In the genomic region with DNA sequence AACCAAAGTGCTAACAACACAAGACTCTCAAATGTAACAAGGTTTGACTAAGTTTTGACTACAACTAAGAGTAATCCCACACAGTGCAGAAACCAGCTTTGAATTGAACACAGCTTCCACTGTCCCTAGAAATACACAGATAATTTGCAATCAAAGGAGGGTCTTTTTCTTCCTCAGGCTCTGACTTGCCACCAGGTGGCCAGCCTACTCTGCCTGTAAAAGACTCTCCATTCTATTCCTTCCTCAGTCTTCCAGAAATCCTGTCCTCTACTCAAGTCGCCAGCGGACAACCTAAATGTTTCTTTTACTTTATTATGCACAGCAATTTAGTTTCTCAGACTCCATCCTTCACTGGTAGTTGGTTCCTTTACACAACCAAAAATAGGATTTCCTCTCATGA, we compare ENCODE assay signal across 22 cellular contexts. TPM values are rescaled to one million over a fixed set of nuclear protein-coding genes. Genes with fewer than 3 reads are reported as not detected.
A peak's percentile ranks its signal among the peaks of the same experiment; 100 is the strongest.
DNase-seq lines count a peak whose midpoint lies in the region; ATAC-seq and TF ChIP-seq lines count a peak whose summit lies in the region.
"Had no signal": no experiment of that assay in that cellular context is flagged by ENCODE, and none has a peak within 500 bp of the region (broad histone marks: within the 10 kb centered on the region; RNA-seq: fewer than 3 reads in every experiment).

No MANE protein-coding gene starts in this region.

- no peak for TF ChIP-seq EP300 in sigmoid colon (IDR thresholded peaks at IDR 0.05)

- H3K4me1 Mint-ChIP-seq in glutamatergic neuron (ENCODE audit: low read depth, unreplicated experiment) = no peaks in the 10 kb centered on the region
- H3K4me1 Mint-ChIP-seq: activated CD4-positive, alpha-beta T cell treated with anti-CD3 and anti-CD28 coated beads, Interleukin-2, amount 10 ng/mL, durations not matched to agents 24 days and 14 days; central memory CD8-positive, alpha-beta T cell; IgD-negative memory B cell had no signal

- DNase-seq in NCI-H82 (lab: John Stamatoyannopoulos, UW) (peak; percentile 27), NCI-H82 treated with DMSO at 0.1 percent for 48 hours (lab: John Stamatoyannopoulos, UW; ENCODE audit: unreplicated experiment) (no peak), WERI-Rb-1 (peak; percentile 24), glutamatergic neuron (no peak), sigmoid colon (no peak), NCI-H146 treated with DMSO at 0.1 percent for 48 hours (lab: John Stamatoyannopoulos, UW; ENCODE audit: unreplicated experiment) (no peak), prostate gland (ENCODE audit: low spot score) (no peak), mucosa of descending colon (no peak)
- DNase-seq: activated CD4-positive, alpha-beta T cell treated with anti-CD3 and anti-CD28 coated beads, Interleukin-2, amount 10 ng/mL, durations not matched to agents 24 days and 14 days; activated CD8-positive, alpha-beta memory T cell treated with anti-CD3 and anti-CD28 coated beads, Interleukin-2, amount 50 U/mL, for 4 hours; activated gamma-delta T cell; adrenal gland; MV-4-11; NCI-H2029; NCI-H526 treated with DMSO at 0.1 percent for 48 hours had no signal

- H3K4me3 ChIP-seq in WERI-Rb-1 (ENCODE audit: low read depth, low read length) (no peak overlapping the region), sigmoid colon (no peak overlapping the region), prostate gland (no peak overlapping the region), mucosa of descending colon (no peak overlapping the region)
- H3K4me3 ChIP-seq: A549; adrenal gland; BLaER1 treated with 17β-estradiol and CSF1 and Interleukin-3, amounts not matched to agents 10 nM and 100 nM; hepatocyte had no signal

- H3K36me3 ChIP-seq in WERI-Rb-1 (no peaks in the 10 kb centered on the region), sigmoid colon (no peaks in the 10 kb centered on the region), prostate gland (no peaks in the 10 kb centered on the region), mucosa of descending colon (ENCODE audit: low read depth) (no peaks in the 10 kb centered on the region)
- H3K36me3 ChIP-seq: adrenal gland; BLaER1 treated with 17β-estradiol and CSF1 and Interleukin-3, amounts not matched to agents 10 nM and 100 nM had no signal

- H3K27ac ChIP-seq in WERI-Rb-1 (no peak overlapping the region), sigmoid colon (no peak overlapping the region), prostate gland (no peak overlapping the region)
- H3K27ac ChIP-seq: A549; adrenal gland; BLaER1 treated with 17β-estradiol and CSF1 and Interleukin-3, amounts not matched to agents 10 nM and 100 nM; hepatocyte; HL-60 had no signal

- H3K4me1 ChIP-seq in sigmoid colon (peaks cover 0 to 13% (median 9%) of the 10 kb centered on the region in 4 donors), prostate gland (replicated peaks) (peaks cover 2% of the 10 kb centered on the region), mucosa of descending colon (ENCODE audit: low read depth) (no peaks in the 10 kb centered on the region)
- H3K4me1 ChIP-seq: A549; adrenal gland; BLaER1 treated with 17β-estradiol and CSF1 and Interleukin-3, amounts not matched to agents 10 nM and 100 nM had no signal

- H3K4me3 Mint-ChIP-seq in glutamatergic neuron (ENCODE audit: unreplicated experiment) = no peak overlapping the region
- H3K4me3 Mint-ChIP-seq: activated CD4-positive, alpha-beta T cell treated with anti-CD3 and anti-CD28 coated beads, Interleukin-2, amount 10 ng/mL, durations not matched to agents 24 days and 14 days; central memory CD8-positive, alpha-beta T cell; IgD-negative memory B cell; natural killer cell treated with Interleukin-12 subunit alpha and Interleukin-12 subunit beta and Interleukin-15 and Interleukin-18, amount 100 ng/mL, for 72 hours had no signal

- H3K9me3 ChIP-seq in WERI-Rb-1 (ENCODE audit: severe bottlenecking) (no peaks in the 10 kb centered on the region), sigmoid colon (no peaks in the 10 kb centered on the region), prostate gland (no peaks in the 10 kb centered on the region), mucosa of descending colon (no peaks in the 10 kb centered on the region)
- H3K9me3 ChIP-seq: A549 had no signal

- ATAC-seq in mucosa of descending colon = no peak
- ATAC-seq: natural killer cell treated with Interleukin-12 subunit alpha and Interleukin-12 subunit beta and Interleukin-15 and Interleukin-18, amount 100 ng/mL, for 72 hours had no signal

- H3K27ac Mint-ChIP-seq in glutamatergic neuron (ENCODE audit: unreplicated experiment) = no peak overlapping the region
- H3K27ac Mint-ChIP-seq: activated CD4-positive, alpha-beta T cell treated with anti-CD3 and anti-CD28 coated beads, Interleukin-2, amount 10 ng/mL, durations not matched to agents 24 days and 14 days; natural killer cell treated with Interleukin-12 subunit alpha and Interleukin-12 subunit beta and Interleukin-15 and Interleukin-18, amount 100 ng/mL, for 72 hours had no signal

- intact Hi-C loops in sigmoid colon (cut with DNase I) (no loop called here), prostate gland (cut with DNase I) (no loop called here), mucosa of descending colon (cut with DNase I, micrococcal nuclease) (no loop called here)

- no peaks in the 10 kb centered on the region for H3K36me3 Mint-ChIP-seq in glutamatergic neuron (ENCODE audit: unreplicated experiment)
- H3K36me3 Mint-ChIP-seq: natural killer cell treated with Interleukin-12 subunit alpha and Interleukin-12 subunit beta and Interleukin-15 and Interleukin-18, amount 100 ng/mL, for 72 hours had no signal

- TF ChIP-seq POLR2A in sigmoid colon (IDR thresholded peaks at IDR 0.05) = no peak
- TF ChIP-seq POLR2A in prostate gland (IDR thresholded peaks at IDR 0.05) = no peak

- TF ChIP-seq CTCF in WERI-Rb-1 (IDR thresholded peaks at IDR 0.05; ENCODE audit: low read depth, low read length) (peak; percentile 65), glutamatergic neuron (IDR thresholded peaks at IDR 0.05; ENCODE audit: partially characterized antibody, unreplicated experiment) (peak; percentile 14), sigmoid colon (IDR thresholded peaks at IDR 0.05) (no peak), prostate gland (IDR thresholded peaks at IDR 0.05) (no peak), mucosa of descending colon (IDR thresholded peaks at IDR 0.05) (no peak)

- no peaks in the 10 kb centered on the region for H3K9me3 Mint-ChIP-seq in glutamatergic neuron (ENCODE audit: unreplicated experiment)

- H3K27me3 Mint-ChIP-seq in glutamatergic neuron (ENCODE audit: unreplicated experiment) = no peaks in the 10 kb centered on the region
- H3K27me3 Mint-ChIP-seq: activated CD4-positive, alpha-beta T cell treated with anti-CD3 and anti-CD28 coated beads, Interleukin-2, amount 10 ng/mL, durations not matched to agents 24 days and 14 days had no signal

- H3K27me3 ChIP-seq in WERI-Rb-1 (ENCODE audit: insufficient read depth, low read depth, severe bottlenecking) (no peaks in the 10 kb centered on the region), sigmoid colon (peaks cover 0 to 4% (median 0%) of the 10 kb centered on the region in 3 donors), prostate gland (replicated peaks; ENCODE audit: insufficient read depth) (no peaks in the 10 kb centered on the region)
- H3K27me3 ChIP-seq: adrenal gland; BLaER1 treated with 17β-estradiol and CSF1 and Interleukin-3, amounts not matched to agents 10 nM and 100 nM; hepatocyte had no signal

- 88 to 92% methylated on average over 2 of the region's 2 CpGs for WGBS in sigmoid colon, 2 donors
- 93% methylated on average over 2 of the region's 2 CpGs for WGBS in prostate gland

RNA-seq across cellular contexts. Expression of a gene that starts 32.2 kb away (rescaled TPM):
- total RNA-seq in glutamatergic neuron (ENCODE audit: unreplicated experiment) (1.7 TPM), sigmoid colon (10 to 100 TPM; 12.5 to 20.5 (median 14.3) TPM), prostate gland (1 to 10 TPM; 3.3 to 5.0 TPM), mucosa of descending colon (10 to 100 TPM in 1 of 3 donors, 1 to 10 TPM in 2; 6.8 to 12.3 (median 7.7) TPM)
- polyA plus RNA-seq in sigmoid colon = 1 to 10 TPM; 2.1 to 4.8 (median 3.2) TPM
- total RNA-seq: activated CD4-positive, alpha-beta T cell treated with anti-CD3 and anti-CD28 coated beads, Interleukin-2, amount 10 ng/mL, durations not matched to agents 24 days and 14 days had no signal

Comparison
In these comparisons a context has a peak if more than half of its experiments do, and no peak if none do; other contexts are left out.
1. DNase-seq: peak in NCI-H82 (single experiment) and WERI-Rb-1 (single experiment); none in NCI-H82 treated with DMSO at 0.1 percent for 48 hours (single experiment), glutamatergic neuron (single experiment), sigmoid colon (single experiment), NCI-H146 treated with DMSO at 0.1 percent for 48 hours (single experiment), prostate gland (single experiment) and mucosa of descending colon (0 of 3).
2. CTCF ChIP-seq: peak in WERI-Rb-1 (single experiment) and glutamatergic neuron (single experiment); none in sigmoid colon (0 of 4), prostate gland (0 of 4) and mucosa of descending colon (single experiment).